1 cellular context compared by ENCODE assay signal in the genomic region with DNA sequence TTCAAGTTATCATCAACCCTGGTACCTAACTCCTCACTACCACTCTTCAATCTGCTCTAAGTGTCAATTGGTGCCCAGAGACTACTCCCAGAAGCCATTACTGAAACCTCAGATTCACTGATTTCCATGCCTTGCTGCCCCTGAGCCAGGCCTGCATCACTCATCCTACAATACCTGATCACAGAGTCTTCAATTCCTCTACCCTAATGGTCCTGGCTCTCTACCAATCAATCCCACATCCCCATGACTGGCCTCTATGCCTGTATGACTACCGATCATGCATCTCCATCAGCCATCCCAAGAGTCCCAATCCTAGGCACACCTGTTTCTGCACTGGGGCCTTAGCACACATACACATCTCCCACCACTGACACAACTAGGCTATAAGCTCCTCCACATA.
TF ChIP-seq lines count a peak whose summit lies in the region.

No MANE protein-coding gene starts in this region.

TF ChIP-seq in IMR-90, 13 proteins besides CTCF, POLR2A, EP300 and RAD21:
- no peak for TF ChIP-seq BHLHE40 (IDR thresholded peaks at IDR 0.05; ENCODE audit: low read depth, low read length)
- no peak for TF ChIP-seq CEBPB (IDR thresholded peaks at IDR 0.05; ENCODE audit: low read depth, low read length)
- no peak for TF ChIP-seq MAZ (IDR thresholded peaks at IDR 0.05; ENCODE audit: borderline replicate concordance, low read depth, low read length)
- TF ChIP-seq RCOR1 (IDR thresholded peaks at IDR 0.05; ENCODE audit: insufficient replicate concordance, low read length) = no peak
- TF ChIP-seq SMC3 (IDR thresholded peaks at IDR 0.05; ENCODE audit: low read depth, low read length) = no peak
- no peak for TF ChIP-seq NFE2L2 (IDR thresholded peaks at IDR 0.05; ENCODE audit: low read depth, low read length)
- TF ChIP-seq, protein P1, sequence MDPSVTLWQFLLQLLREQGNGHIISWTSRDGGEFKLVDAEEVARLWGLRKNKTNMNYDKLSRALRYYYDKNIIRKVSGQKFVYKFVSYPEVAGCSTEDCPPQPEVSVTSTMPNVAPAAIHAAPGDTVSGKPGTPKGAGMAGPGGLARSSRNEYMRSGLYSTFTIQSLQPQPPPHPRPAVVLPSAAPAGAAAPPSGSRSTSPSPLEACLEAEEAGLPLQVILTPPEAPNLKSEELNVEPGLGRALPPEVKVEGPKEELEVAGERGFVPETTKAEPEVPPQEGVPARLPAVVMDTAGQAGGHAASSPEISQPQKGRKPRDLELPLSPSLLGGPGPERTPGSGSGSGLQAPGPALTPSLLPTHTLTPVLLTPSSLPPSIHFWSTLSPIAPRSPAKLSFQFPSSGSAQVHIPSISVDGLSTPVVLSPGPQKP (IDR thresholded peaks at IDR 0.05; ENCODE audit: borderline replicate concordance, low read depth, low read length) = no peak
- TF ChIP-seq CHD1 (IDR thresholded peaks at IDR 0.05; ENCODE audit: low read depth, low read length) = no peak
- no peak for TF ChIP-seq RFX5 (IDR thresholded peaks at IDR 0.05; ENCODE audit: low read depth, low read length)
- no peak for TF ChIP-seq FOS (IDR thresholded peaks at IDR 0.05; ENCODE audit: low read depth, low read length)
- TF ChIP-seq MAFK (IDR thresholded peaks at IDR 0.05; ENCODE audit: low read depth, low read length) = no peak
- TF ChIP-seq, protein P2, sequence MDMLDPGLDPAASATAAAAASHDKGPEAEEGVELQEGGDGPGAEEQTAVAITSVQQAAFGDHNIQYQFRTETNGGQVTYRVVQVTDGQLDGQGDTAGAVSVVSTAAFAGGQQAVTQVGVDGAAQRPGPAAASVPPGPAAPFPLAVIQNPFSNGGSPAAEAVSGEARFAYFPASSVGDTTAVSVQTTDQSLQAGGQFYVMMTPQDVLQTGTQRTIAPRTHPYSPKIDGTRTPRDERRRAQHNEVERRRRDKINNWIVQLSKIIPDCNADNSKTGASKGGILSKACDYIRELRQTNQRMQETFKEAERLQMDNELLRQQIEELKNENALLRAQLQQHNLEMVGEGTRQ (IDR thresholded peaks at IDR 0.05; ENCODE audit: low read depth, low read length) = no peak
- no peak for TF ChIP-seq MXI1 (IDR thresholded peaks at IDR 0.05; ENCODE audit: borderline replicate concordance, low read depth, low read length)
